Comparison of ENCODE assay signal across 18 cellular contexts in the genomic region with DNA sequence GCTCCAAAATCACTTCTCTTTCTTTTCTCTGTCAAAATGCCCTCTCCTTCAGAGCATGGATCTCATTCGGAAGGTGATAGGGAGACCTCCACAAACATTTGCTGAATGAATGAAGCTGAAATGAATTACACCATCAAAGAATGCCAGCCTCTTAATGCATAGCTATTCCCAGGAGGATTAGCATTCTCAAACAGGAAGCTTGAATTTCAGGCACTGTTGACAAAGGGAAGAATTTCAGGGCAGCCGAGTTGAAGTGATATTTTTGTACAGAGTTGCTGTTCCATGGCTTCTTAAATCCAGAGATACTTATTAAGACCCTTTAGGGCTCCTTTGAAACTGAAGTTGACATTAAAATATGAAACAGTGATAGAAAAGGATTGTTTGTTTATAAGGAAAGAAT. TPM values are rescaled to one million over a fixed set of nuclear protein-coding genes. Genes with fewer than 3 reads are reported as not detected.
DNase-seq lines count a peak whose midpoint lies in the region; TF ChIP-seq lines count a peak whose summit lies in the region.
"Had no signal": no experiment of that assay in that cellular context is flagged by ENCODE, and none has a peak within 500 bp of the region (broad histone marks: within the 10 kb centered on the region; RNA-seq: fewer than 3 reads in every experiment).

No MANE protein-coding gene starts in this region.

- H3K4ac ChIP-seq in neuronal stem cell (ENCODE audit: low read length), result no peak overlapping the region

- no peaks in the 10 kb centered on the region for H3K36me3 Mint-ChIP-seq in CD8-positive, alpha-beta memory T cell

- no peak overlapping the region for H3K27ac Mint-ChIP-seq in CD8-positive, alpha-beta memory T cell

- H2BK120ac ChIP-seq in neuronal stem cell (ENCODE audit: low read depth, low read length), result no peak overlapping the region

- no peak overlapping the region for H3K4me3 Mint-ChIP-seq in CD8-positive, alpha-beta memory T cell

- peaks cover 0 to 2% of the 10 kb centered on the region in 2 donors for H3K36me3 ChIP-seq in neuronal stem cell (replicated peaks in 1 of 2; ENCODE audit: control insufficient read depth in 2 of 2, insufficient read depth in 2 of 2, low read length in 2 of 2)
- H3K36me3 ChIP-seq in CD8-positive, alpha-beta memory T cell (ENCODE audit: insufficient read depth, low read length), result no peaks in the 10 kb centered on the region
- peaks cover 2 to 11% (median 5%) of the 10 kb centered on the region in 3 donors for H3K36me3 ChIP-seq in esophagus squamous epithelium
- H3K36me3 ChIP-seq: breast epithelium had no signal

- H3K4me1 ChIP-seq in neuronal stem cell (ENCODE audit: control insufficient read depth in 2 of 2, insufficient read depth in 1 of 2, low read depth in 1 of 2, low read length in 2 of 2) (peaks cover 22 to 36% of the 10 kb centered on the region in 2 donors), esophagus squamous epithelium (peaks cover 19 to 50% (median 33%) of the 10 kb centered on the region in 3 donors)
- no peaks in the 10 kb centered on the region for H3K4me1 ChIP-seq in CD8-positive, alpha-beta memory T cell (ENCODE audit: insufficient read depth, low read length)

- H3K9me3 ChIP-seq in neuronal stem cell (replicated peaks in 1 of 2; ENCODE audit: control insufficient read depth in 2 of 2, insufficient read depth in 1 of 2, low read depth in 1 of 2, low read length in 2 of 2) (no peaks in the 10 kb centered on the region), esophagus squamous epithelium (no peaks in the 10 kb centered on the region)
- H3K9me3 ChIP-seq in CD8-positive, alpha-beta memory T cell (ENCODE audit: low read length), result no peaks in the 10 kb centered on the region
- H3K9me3 ChIP-seq: breast epithelium, upper lobe of left lung had no signal

- intact Hi-C loops in esophagus squamous epithelium (cut with DNase I), result no loop called here

- CTCF ChIA-PET in CD8-positive, alpha-beta memory T cell (lab: Charles Lee), result no interaction called here

- H2AK5ac ChIP-seq in neuronal stem cell (ENCODE audit: low read depth, low read length), result no peak overlapping the region

- no peak overlapping the region for H3K4me2 ChIP-seq in neuronal stem cell (ENCODE audit: insufficient read depth, low read length, poor library complexity, severe bottlenecking)
- H3K4me2 ChIP-seq: KMS-11 had no signal

- H3K4me3 ChIP-seq in neuronal stem cell (ENCODE audit: low read length in 2 of 2) (no peak overlapping the region), esophagus squamous epithelium (no peak overlapping the region)
- H3K4me3 ChIP-seq in CD8-positive, alpha-beta memory T cell (ENCODE audit: low read length), result no peak overlapping the region
- H3K4me3 ChIP-seq: breast epithelium, upper lobe of left lung had no signal

- no peak overlapping the region for H3K14ac ChIP-seq in neuronal stem cell (ENCODE audit: low read length)

- H4K8ac ChIP-seq in neuronal stem cell (ENCODE audit: low read depth, low read length), result no peak overlapping the region

- H2BK15ac ChIP-seq in neuronal stem cell (ENCODE audit: low read length), result no peak overlapping the region

- peak; percentile 31 for DNase-seq in NCI-H1436 (lab: John Stamatoyannopoulos, UW)
- DNase-seq in NCI-H1436 treated with DMSO at 0.1 percent for 48 hours (lab: John Stamatoyannopoulos, UW), result no peak
- peak; percentile 29 for DNase-seq in NCI-H2171 (lab: John Stamatoyannopoulos, UW)
- peak; percentile 83 for DNase-seq in dermis blood vessel endothelial cell
- DNase-seq in neuronal stem cell (ENCODE audit: low spot score), result peak; percentile 37
- DNase-seq in CD8-positive, alpha-beta memory T cell, result no peak
- DNase-seq in esophagus squamous epithelium (lab: John Stamatoyannopoulos, UW), result no peak
- no peak for DNase-seq in HT-29 (ENCODE audit: low spot score)
- DNase-seq: activated CD4-positive, alpha-beta T cell treated with anti-CD3 and anti-CD28 coated beads, Interleukin-2, amount 50 U/mL, for 1 hour; activated effector memory CD4-positive, alpha-beta T cell treated with anti-CD3 and anti-CD28 coated beads, Interleukin-2, amount 50 U/mL, for 16 hours; mammary epithelial cell; NCI-H187 treated with DMSO at 0.1 percent for 48 hours; T-helper 1 cell; upper lobe of left lung had no signal

- peaks cover 1 to 13% of the 10 kb centered on the region in 2 donors for H3K27me3 Mint-ChIP-seq in CD8-positive, alpha-beta memory T cell

- POLR2A ChIA-PET in CD8-positive, alpha-beta memory T cell (lab: Charles Lee), result no interaction called here

- H3K18ac ChIP-seq in neuronal stem cell (ENCODE audit: low read length), result no peak overlapping the region

- no peak for TF ChIP-seq CTCF in esophagus squamous epithelium (IDR thresholded peaks at IDR 0.05)

- no peaks in the 10 kb centered on the region for H3K79me1 ChIP-seq in neuronal stem cell (ENCODE audit: low read depth, low read length)

- H3K27me3 ChIP-seq in neuronal stem cell (ENCODE audit: control insufficient read depth in 3 of 3, insufficient read depth in 3 of 3, low read depth in 1 of 3, low read length in 3 of 3) (no peaks in the 10 kb centered on the region), esophagus squamous epithelium (no peaks in the 10 kb centered on the region)
- H3K27me3 ChIP-seq in CD8-positive, alpha-beta memory T cell (ENCODE audit: insufficient read depth, low read length, poor library complexity, severe bottlenecking), result no peaks in the 10 kb centered on the region
- H3K27me3 ChIP-seq: breast epithelium, upper lobe of left lung had no signal

- H2BK5ac ChIP-seq in neuronal stem cell (ENCODE audit: low read length), result no peak overlapping the region

- no peaks in the 10 kb centered on the region for H3K9me3 Mint-ChIP-seq in CD8-positive, alpha-beta memory T cell

- TF ChIP-seq POLR2A in esophagus squamous epithelium (IDR thresholded peaks at IDR 0.05), result no peak

- H4K91ac ChIP-seq in neuronal stem cell (ENCODE audit: low read depth, low read length, poor library complexity), result no peak overlapping the region

- WGBS in neuronal stem cell (ENCODE audit: extremely low coverage in 2 of 2, insufficient read length in 2 of 2, insufficient replicate concordance in 1 of 2), 2 donors, result no CpG with 5 or more reads among the region's 2 CpGs
- 42% methylated on average over 2 of the region's 2 CpGs for WGBS in esophagus squamous epithelium, 2 donors

- H3K23ac ChIP-seq in neuronal stem cell (ENCODE audit: low read depth, low read length, poor library complexity), result no peak overlapping the region

- H3K4me1 Mint-ChIP-seq in CD8-positive, alpha-beta memory T cell, result no peaks in the 10 kb centered on the region

- H2BK12ac ChIP-seq in neuronal stem cell (ENCODE audit: low read length), result no peak overlapping the region

- peak overlapping the region; percentile 46 for H3K27ac ChIP-seq in neuronal stem cell (replicated peaks; ENCODE audit: low read length)
- H3K27ac ChIP-seq in CD8-positive, alpha-beta memory T cell (ENCODE audit: low read depth, low read length), result no peak overlapping the region
- H3K27ac ChIP-seq in esophagus squamous epithelium, result no peak overlapping the region
- H3K27ac ChIP-seq: breast epithelium, epithelial cell of prostate, KMS-11, parathyroid adenoma had no signal

- peak overlapping the region; percentile 71 for H2AFZ ChIP-seq in neuronal stem cell (ENCODE audit: low read length)
- H2AFZ ChIP-seq: parathyroid adenoma had no signal

- H3K9ac ChIP-seq in neuronal stem cell (ENCODE audit: low read depth, low read length, poor library complexity), result no peak overlapping the region
- H3K9ac ChIP-seq: KMS-11, parathyroid adenoma had no signal

RNA-seq across cellular contexts. Expression of a gene that starts 18.8 kb away (rescaled TPM):
- total RNA-seq in dermis blood vessel endothelial cell (30.6 and 33.4 TPM in 2 replicates), esophagus squamous epithelium (10 to 100 TPM; 24.6 to 72.4 (median 42.1) TPM)
- polyA plus RNA-seq in neuronal stem cell (2013, experiment 1 of 2), result 6.6 TPM
- polyA plus RNA-seq in neuronal stem cell (2013, experiment 2 of 2), result 6.7 TPM
- total RNA-seq in CD8-positive, alpha-beta memory T cell, result 1 to 10 TPM; 2.1 TPM
- not detected for polyA plus RNA-seq in CD8-positive, alpha-beta memory T cell
- 40.9 and 46.3 TPM in 2 replicates for total RNA-seq in HT-29 (2014; rRNA removed; shearing (Covaris generic))

RNA-seq across cellular contexts. Expression of a gene that starts 24.7 kb away (rescaled TPM):
- total RNA-seq in dermis blood vessel endothelial cell (72.7 and 99.9 TPM in 2 replicates), esophagus squamous epithelium (10 to 100 TPM; 38.1 to 67.5 (median 60.4) TPM)
- polyA plus RNA-seq in neuronal stem cell (2013, experiment 1 of 2), result 315 TPM
- 299 TPM for polyA plus RNA-seq in neuronal stem cell (2013, experiment 2 of 2)
- 10 to 100 TPM; 71.2 to 73.2 TPM for total RNA-seq in CD8-positive, alpha-beta memory T cell
- 115 TPM for polyA plus RNA-seq in CD8-positive, alpha-beta memory T cell
- total RNA-seq in HT-29 (2014; rRNA removed; shearing (Covaris generic)), result 60.7 and 61.2 TPM in 2 replicates

RNA-seq across cellular contexts. Expression of a gene that starts 32.4 kb away (rescaled TPM):
- total RNA-seq in dermis blood vessel endothelial cell (not detected in 2 replicates), esophagus squamous epithelium (1 to 10 TPM in 1 of 4 donors, under 1 TPM in 1, not detected in 2; 0.04 to 1.2 TPM)
- polyA plus RNA-seq in neuronal stem cell (2013, experiment 1 of 2), result 0.04 TPM
- 0.01 TPM for polyA plus RNA-seq in neuronal stem cell (2013, experiment 2 of 2)
- total RNA-seq in CD8-positive, alpha-beta memory T cell, result not detected
- not detected for polyA plus RNA-seq in CD8-positive, alpha-beta memory T cell
- 0.08 and 0.86 TPM in 2 replicates for total RNA-seq in HT-29 (2014; rRNA removed; shearing (Covaris generic))
- total RNA-seq: breast epithelium had no signal

Comparison
In these comparisons a context has a peak if more than half of its experiments do, and no peak if none do; other contexts are left out.
1. DNase-seq: peak in NCI-H1436 (single experiment), NCI-H2171 (single experiment), dermis blood vessel endothelial cell (single experiment) and neuronal stem cell (single experiment); none in NCI-H1436 treated with DMSO at 0.1 percent for 48 hours (single experiment), CD8-positive, alpha-beta memory T cell (0 of 5), esophagus squamous epithelium (single experiment) and HT-29 (single experiment).
2. RNA of a gene that starts 18.8 kb away (total RNA-seq): 24.6 to 72.4 TPM in esophagus squamous epithelium, 40.9 to 46.3 TPM in HT-29 and 30.6 to 33.4 TPM in dermis blood vessel endothelial cell; 2.1 TPM in CD8-positive, alpha-beta memory T cell; every median in the first group is over 4 times any median in the second.